Comparison of ENCODE assay signal across 3 cellular contexts in the genomic region with DNA sequence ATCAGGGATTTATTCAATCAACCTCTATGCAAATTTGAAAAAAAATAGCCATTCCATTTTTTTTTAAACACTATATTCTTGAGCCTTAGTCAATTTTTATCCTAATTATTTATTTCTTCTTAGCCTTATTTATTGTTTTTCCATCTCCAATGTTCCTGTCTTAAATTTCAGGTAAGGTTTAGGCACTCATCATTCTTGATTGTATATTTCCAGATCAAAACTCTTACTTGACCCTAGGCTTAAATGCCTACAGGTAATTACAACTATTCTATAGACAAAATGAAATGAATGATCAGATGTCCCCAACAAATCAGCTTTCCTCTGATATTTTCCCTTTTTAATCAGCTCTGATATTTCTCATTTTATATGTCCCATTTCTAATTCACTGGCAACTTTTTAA.
"Had no signal": no experiment of that assay in that cellular context is flagged by ENCODE, and none has a peak within 500 bp of the region (broad histone marks: within the 10 kb centered on the region; RNA-seq: fewer than 3 reads in every experiment).

No MANE protein-coding gene starts in this region.

- DNase-seq: GDM1, GF-D8 had no signal

- ATAC-seq: GM12878 had no signal

- H3K4me3 ChIP-seq: GM12878 had no signal
